ENCODE assay signal across 23 cellular contexts in genomic region chr5:135511858-135512257, GRCh38. TPM values are rescaled to one million over a fixed set of nuclear protein-coding genes. Genes with fewer than 3 reads are reported as not detected.
"Had no signal": no experiment of that assay in that cellular context is flagged by ENCODE, and none has a peak within 500 bp of the region (broad histone marks: within the 10 kb centered on the region; RNA-seq: fewer than 3 reads in every experiment).

No MANE protein-coding gene starts in this region.

- H3K27ac Mint-ChIP-seq: naive B cell, nephron had no signal

- H3K4me3 Mint-ChIP-seq: naive B cell, nephron had no signal

- DNase-seq: effector CD4-positive, alpha-beta T cell; foreskin melanocyte; heart left ventricle; hippocampal formation; left colon; left ventricle myocardium superior; mesenchymal stem cell; naive B cell; psoas muscle; stimulated activated CD4-positive, alpha-beta T cell treated with anti-CD3 and anti-CD28 coated beads, Interleukin-2, amount 100 ng/mL, for 24 hours; stimulated activated naive CD4-positive, alpha-beta T cell; stomach; substantia nigra; transverse colon had no signal

- H3K36me3 Mint-ChIP-seq: naive B cell had no signal

RNA-seq across cellular contexts. Expression of gene NEUROG1, which starts 23.9 kb away (rescaled TPM):
- total RNA-seq: dermis microvascular lymphatic vessel endothelial cell, heart left ventricle, left colon, left ventricle myocardium superior, lung, omental fat pad, psoas muscle, sciatic nerve, skeletal muscle tissue, stomach, thoracic aorta, transverse colon, urinary bladder had no signal

RNA-seq across cellular contexts. Expression of gene TIFAB, which starts 59.7 kb away (rescaled TPM):
- total RNA-seq: dermis microvascular lymphatic vessel endothelial cell, kidney epithelial cell, left ventricle myocardium superior, omental fat pad, psoas muscle, stomach, thoracic aorta had no signal
